ENCODE assay signal across 15 cellular contexts in genomic region chr16:30998852-30999761, GRCh38. TPM values are rescaled to one million over a fixed set of nuclear protein-coding genes. Genes with fewer than 3 reads are reported as not detected.
DNase-seq lines count a peak whose midpoint lies in the region; FAIRE-seq and TF ChIP-seq lines count a peak whose summit lies in the region.
"Had no signal": no experiment of that assay in that cellular context is flagged by ENCODE, and none has a peak within 500 bp of the region (broad histone marks: within the 10 kb centered on the region; RNA-seq: fewer than 3 reads in every experiment).

No MANE protein-coding gene starts in this region.

- no peak for FAIRE-seq in H1 (lab: Jason Lieb, UNC)
- FAIRE-seq: TTC549 had no signal

- H3K36me3 Mint-ChIP-seq in Calu3 (ENCODE audit: insufficient read depth, unreplicated experiment) (peaks cover 16% of the 10 kb centered on the region), neural progenitor cell (peaks cover 3% of the 10 kb centered on the region)
- H3K36me3 Mint-ChIP-seq: IgD-negative memory B cell had no signal

- TF ChIP-seq CTCF in H1 (IDR thresholded peaks at IDR 0.05; ENCODE audit: control extremely low read depth in 1 of 3, insufficient read depth in 1 of 3, low read depth in 1 of 3, low read length in 3 of 3) (no peak), osteoblast (IDR thresholded peaks at IDR 0.05; ENCODE audit: extremely low read depth, low read depth, low read length) (no peak), Calu3 (IDR thresholded peaks at IDR 0.05; ENCODE audit: unreplicated experiment) (no peak), neural progenitor cell (IDR thresholded peaks at IDR 0.05) (no peak)

- no peak overlapping the region for H2BK20ac ChIP-seq in H1 (ENCODE audit: low read length)

- H3K4me1 ChIP-seq in H1 (replicated peaks in 1 of 4; ENCODE audit: control insufficient read depth in 3 of 4, insufficient read depth in 4 of 4, low read length in 3 of 4) (peaks cover 0 to 15% (median 10%) of the 10 kb centered on the region in 4 experiments; a peak in 6 of 7 replicates), osteoblast (ENCODE audit: insufficient read depth, low read length) (peaks cover 26% of the 10 kb centered on the region), neural progenitor cell (peaks cover 8% of the 10 kb centered on the region)

- no peaks in the 10 kb centered on the region for H3K9me3 Mint-ChIP-seq in Calu3 (ENCODE audit: low read depth, unreplicated experiment)
- H3K9me3 Mint-ChIP-seq in neural progenitor cell = no peaks in the 10 kb centered on the region
- H3K9me3 Mint-ChIP-seq: IgD-negative memory B cell had no signal

- H3K9ac ChIP-seq in H1 (replicated peaks in 1 of 4; ENCODE audit: extremely low read depth in 1 of 4, low read depth in 3 of 4, low read length in 3 of 4) (no peak overlapping the region), neural progenitor cell (no peak overlapping the region)

- H3K4me2 ChIP-seq in H1 (ENCODE audit: insufficient read depth in 1 of 2, low read depth in 2 of 2, low read length in 2 of 2) (no peak overlapping the region), osteoblast (ENCODE audit: insufficient read depth, low read length) (peak overlapping the region; percentile 97), neural progenitor cell (no peak overlapping the region)

- H3F3A ChIP-seq in neural progenitor cell (ENCODE audit: low read depth) = peaks cover 28% of the 10 kb centered on the region

- TF ChIP-seq EP300 in H1 (IDR thresholded peaks at IDR 0.05; ENCODE audit: borderline replicate concordance in 1 of 2, low read depth in 2 of 2, low read length in 2 of 2) = no peak

- H3K4me3 ChIP-seq in H1 (ENCODE audit: extremely low read depth in 1 of 4, insufficient read depth in 2 of 4, low read depth in 3 of 4, low read length in 4 of 4) (no peak overlapping the region), osteoblast (ENCODE audit: insufficient read depth, low read length) (no peak overlapping the region), neural progenitor cell (no peak overlapping the region)
- H3K4me3 ChIP-seq: upper lobe of right lung had no signal

- H4K20me1 ChIP-seq in H1 (replicated peaks in 1 of 2; ENCODE audit: control insufficient read depth in 1 of 2, insufficient read depth in 2 of 2, low read length in 2 of 2) (no peaks in the 10 kb centered on the region), osteoblast (ENCODE audit: insufficient read depth, low read length) (no peaks in the 10 kb centered on the region), neural progenitor cell (ENCODE audit: low read depth) (peaks cover 4% of the 10 kb centered on the region)

- no peak overlapping the region for H2BK12ac ChIP-seq in H1 (ENCODE audit: low read depth, low read length)

- H3K4me3 Mint-ChIP-seq in Calu3 (ENCODE audit: low read depth, unreplicated experiment) = no peak overlapping the region
- no peak overlapping the region for H3K4me3 Mint-ChIP-seq in neural progenitor cell

- H3K14ac ChIP-seq in H1 (ENCODE audit: insufficient read length) = no peak overlapping the region

- no peak overlapping the region for H3K18ac ChIP-seq in H1 (ENCODE audit: extremely low read depth, low read length)

- WGBS in H1 (ENCODE audit: extremely low coverage in 1 of 2, insufficient coverage in 1 of 2, insufficient read length in 1 of 2, insufficient replicate concordance in 2 of 2, low coverage in 1 of 2, low lambda C conversion rate in 2 of 2, missing lambda C conversion rate in 1 of 2), 2 experiments = 88% methylated on average over 6 of the region's 6 CpGs; no CpG with 5 or more reads in 1 of the 2 experiments

- H2BK5ac ChIP-seq in H1 (ENCODE audit: low read depth, low read length) = no peak overlapping the region

- peaks cover 34% of the 10 kb centered on the region for H3K27me3 Mint-ChIP-seq in Calu3 (ENCODE audit: unreplicated experiment)
- H3K27me3 Mint-ChIP-seq in neural progenitor cell (ENCODE audit: insufficient read depth, low read depth) = peaks cover 7% of the 10 kb centered on the region

- H3K9me3 ChIP-seq in H1 (ENCODE audit: insufficient read depth in 2 of 2, low read depth in 1 of 2, low read length in 1 of 2) (no peaks in the 10 kb centered on the region), osteoblast (ENCODE audit: low read depth, low read length) (no peaks in the 10 kb centered on the region), neural progenitor cell (ENCODE audit: low read depth) (no peaks in the 10 kb centered on the region)
- H3K9me3 ChIP-seq: upper lobe of right lung had no signal

- no peak overlapping the region for H4K8ac ChIP-seq in H1 (ENCODE audit: extremely low read depth, insufficient read depth, low read length)

- no TSS peak for BruUV-seq in Calu3 (replicated peaks; lab: Mats Ljungman, UMichigan)

- CTCF ChIA-PET in H1 (lab: Charles Lee; ENCODE audit: partially characterized antibody) = interaction anchor here (0.7 to 1.7 kb wide), 9 partner anchors 8 to 104 kb away, joined by 3 to 27 read pairs (median 4); partner anchors contain the start of gene HSD3B7
- CTCF ChIA-PET in Calu3 (lab: Charles Lee) = interaction anchor here (0.6 to 1.1 kb wide), 4 partner anchors 14 to 1220 kb away, joined by 3 read pairs; partner anchors contain the start of gene HSD3B7

- H3K27ac Mint-ChIP-seq in Calu3 (ENCODE audit: unreplicated experiment) = no peak overlapping the region
- H3K27ac Mint-ChIP-seq in neural progenitor cell = no peak overlapping the region

- H3K56ac ChIP-seq in H1 (replicated peaks; ENCODE audit: insufficient read length, low read depth, low read length) = no peak overlapping the region

- intact Hi-C loops in Calu3 (cut with micrococcal nuclease; ENCODE audit: unreplicated experiment) = no loop called here

- no peak overlapping the region for H2BK120ac ChIP-seq in H1 (replicated peaks; ENCODE audit: low read depth, low read length)

- no peak overlapping the region for H2AFZ ChIP-seq in H1 (ENCODE audit: low read length)
- peak overlapping the region; percentile 80 for H2AFZ ChIP-seq in osteoblast (ENCODE audit: low read length)
- no peak overlapping the region for H2AFZ ChIP-seq in neural progenitor cell (replicated peaks)

- peak overlapping the region; percentile 48 for H3K4ac ChIP-seq in H1 (replicated peaks; ENCODE audit: insufficient read length, low read depth, low read length)

- H3K4me1 Mint-ChIP-seq in Calu3 (ENCODE audit: low read depth, unreplicated experiment) (peaks cover 20% of the 10 kb centered on the region), neural progenitor cell (peaks cover 12% of the 10 kb centered on the region)

- POLR2A ChIA-PET in H1 (lab: Charles Lee; ENCODE audit: partially characterized antibody) = interaction anchor here (0.5 to 1.3 kb wide), 3 partner anchors 11 to 43 kb away, joined by 3 to 4 read pairs (median 3); no protein-coding TSS in a partner anchor

- H3K79me2 ChIP-seq in H1 (ENCODE audit: control insufficient read depth in 1 of 2, insufficient read depth in 2 of 2, low read length in 2 of 2) = no peaks in the 10 kb centered on the region
- H3K79me2 ChIP-seq in osteoblast (ENCODE audit: insufficient read depth, low read length) = no peaks in the 10 kb centered on the region
- no peaks in the 10 kb centered on the region for H3K79me2 ChIP-seq in neural progenitor cell (ENCODE audit: low read depth)

- H4K5ac ChIP-seq in H1 (ENCODE audit: insufficient read length, low read depth, low read length) = no peak overlapping the region

- peak overlapping the region; percentile 31; the same call in 1 of the 2 replicates for H2BK15ac ChIP-seq in H1 (ENCODE audit: low read length)

- no peak for TF ChIP-seq RAD21 in H1 (IDR thresholded peaks at IDR 0.05 in 1 of 2, conservative IDR thresholded peaks at IDR 0.05 in 1 of 2; ENCODE audit: low read depth in 2 of 2, low read length in 2 of 2)

- H3K36me3 ChIP-seq in H1 (ENCODE audit: control insufficient read depth in 2 of 4, insufficient read depth in 4 of 4, low read length in 3 of 4) (no peaks in the 10 kb centered on the region), osteoblast (ENCODE audit: insufficient read depth, low read length) (no peaks in the 10 kb centered on the region), neural progenitor cell (no peaks in the 10 kb centered on the region)
- H3K36me3 ChIP-seq: upper lobe of right lung had no signal

- peak; percentile 74 for DNase-seq in DMS 273 (lab: John Stamatoyannopoulos, UW; ENCODE audit: unreplicated experiment)
- DNase-seq in NCI-H446 treated with DMSO at 0.1 percent for 48 hours (lab: John Stamatoyannopoulos, UW) = peak; percentile 67
- DNase-seq in H1 (ENCODE audit: low read depth in 1 of 2, low spot score in 2 of 2) = no peak
- peak; percentile 91 for DNase-seq in osteoblast (ENCODE audit: insufficient read length, low spot score, missing footprints)
- no peak for DNase-seq in activated CD4-positive, CD25-positive, alpha-beta regulatory T cell treated with anti-CD3 and anti-CD28 coated beads, Interleukin-2, amount 50 U/mL, for 72 hours
- DNase-seq in SKM-1 (lab: John Stamatoyannopoulos, UW; ENCODE audit: unreplicated experiment) = no peak
- no peak for DNase-seq in Calu3
- DNase-seq in neural progenitor cell (ENCODE audit: low spot score) = no peak
- DNase-seq: AML-193; NCI-H1436 treated with DMSO at 0.1 percent for 48 hours; SIG-M5; stimulated activated CD4-positive, alpha-beta T cell treated with anti-CD3 and anti-CD28 coated beads, Interleukin-2, amount 100 ng/mL, for 24 hours; upper lobe of right lung had no signal

- H3K27ac ChIP-seq in H1 (ENCODE audit: low read depth, low read length) (no peak overlapping the region), osteoblast (ENCODE audit: low read depth, low read length) (peak overlapping the region; percentile 89), neural progenitor cell (no peak overlapping the region)
- H3K27ac ChIP-seq: upper lobe of right lung had no signal

- no peak for TF ChIP-seq POLR2A in H1 (IDR thresholded peaks at IDR 0.05; ENCODE audit: control extremely low read depth in 1 of 2, low read depth in 2 of 2, low read length in 2 of 2)

- H3K23me2 ChIP-seq in H1 (ENCODE audit: low read depth, low read length) = peaks cover 12% of the 10 kb centered on the region

- H4K91ac ChIP-seq in H1 (replicated peaks; ENCODE audit: insufficient read length, low read length) = no peak overlapping the region

- no peak overlapping the region for H3K23ac ChIP-seq in H1 (ENCODE audit: insufficient read length)

- H3K27me3 ChIP-seq in H1 (replicated peaks in 1 of 4; ENCODE audit: control insufficient read depth in 3 of 4, extremely low read depth in 1 of 4, insufficient read depth in 3 of 4, low read length in 3 of 4) (no peaks in the 10 kb centered on the region; a peak in 1 of 7 replicates), osteoblast (ENCODE audit: insufficient read depth, low read length) (no peaks in the 10 kb centered on the region), neural progenitor cell (peaks cover 36% of the 10 kb centered on the region)
- H3K27me3 ChIP-seq: upper lobe of right lung had no signal

- H3K79me1 ChIP-seq in H1 (ENCODE audit: low read depth, low read length) = 0 out of 2 replicates have a peak, but pooled peaks cover 4% of the 10 kb centered on the region

- no peak overlapping the region for H2AK5ac ChIP-seq in H1 (ENCODE audit: low read depth, low read length)

RNA-seq across cellular contexts. Expression of gene STX1B, which starts 11.3 kb away (rescaled TPM):
- 18.0 and 20.2 TPM in 2 replicates for total RNA-seq in H1 (2021; fragmentation: NEBNext Ultra II Directional; extraction: Animal tissue kit (Norgen Biotek cat#: 25700))
- 8.9 and 14.6 TPM in 2 replicates for polyA plus RNA-seq in H1 (2011; rRNA removed)
- polyA plus RNA-seq in H1 (2011; cell fraction: cytosol; rRNA removed) = 11.0 TPM
- 35.1 TPM for polyA plus RNA-seq in H1 (2011; cell fraction: nucleus; rRNA removed)
- polyA plus RNA-seq in H1 (2012, experiment 1 of 2) = 10.7 to 16.1 TPM (median 14.3 TPM) in 4 replicates
- 5.6 TPM for polyA plus RNA-seq in H1 (2012, experiment 2 of 2)
- polyA plus RNA-seq in H1 (2013, experiment 1 of 2) = 10.6 TPM
- polyA plus RNA-seq in H1 (2013, experiment 2 of 2) = 11.2 TPM
- polyA minus RNA-seq in H1 (2011; rRNA and poly(A)+ RNA removed) = 10.7 and 12.1 TPM in 2 replicates
- polyA minus RNA-seq in H1 (2011; cell fraction: cytosol; rRNA and poly(A)+ RNA removed) = 9.2 TPM
- polyA minus RNA-seq in H1 (2011; cell fraction: nucleus; rRNA and poly(A)+ RNA removed) = 11.6 TPM
- total RNA-seq in osteoblast = 0.72 and 2.9 TPM in 2 replicates
- total RNA-seq in Calu3 (2022) = 0.61 and 1.3 TPM in 2 replicates
- 6.6 and 7.3 TPM in 2 replicates for total RNA-seq in neural progenitor cell (ENCODE audit: low replicate concordance)

RNA-seq across cellular contexts. Expression of gene HSD3B7, which starts 14.1 kb away (rescaled TPM):
- total RNA-seq in H1 (2021; fragmentation: NEBNext Ultra II Directional; extraction: Animal tissue kit (Norgen Biotek cat#: 25700)) = 2.9 and 3.1 TPM in 2 replicates
- polyA plus RNA-seq in H1 (2011; rRNA removed) = 6.6 and 9.8 TPM in 2 replicates
- polyA plus RNA-seq in H1 (2011; cell fraction: cytosol; rRNA removed) = 5.6 TPM
- polyA plus RNA-seq in H1 (2011; cell fraction: nucleus; rRNA removed) = 9.9 TPM
- 1.2 to 4.1 TPM (median 3.8 TPM) in 4 replicates for polyA plus RNA-seq in H1 (2012, experiment 1 of 2)
- polyA plus RNA-seq in H1 (2012, experiment 2 of 2) = 5.2 TPM
- 2.6 TPM for polyA plus RNA-seq in H1 (2013, experiment 1 of 2)
- polyA plus RNA-seq in H1 (2013, experiment 2 of 2) = 2.5 TPM
- 2.3 and 2.9 TPM in 2 replicates for polyA minus RNA-seq in H1 (2011; rRNA and poly(A)+ RNA removed)
- 1.7 TPM for polyA minus RNA-seq in H1 (2011; cell fraction: cytosol; rRNA and poly(A)+ RNA removed)
- 2.2 TPM for polyA minus RNA-seq in H1 (2011; cell fraction: nucleus; rRNA and poly(A)+ RNA removed)
- total RNA-seq in osteoblast (45.6 and 47.7 TPM in 2 replicates), Calu3 (2022) (25.3 and 29.2 TPM in 2 replicates), neural progenitor cell (ENCODE audit: low replicate concordance) (1.4 and 2.9 TPM in 2 replicates)
- polyA plus RNA-seq: IgD-negative memory B cell had no signal

RNA-seq across cellular contexts. Expression of gene STX4, which starts 34.3 kb away (rescaled TPM):
- 32.3 and 39.2 TPM in 2 replicates for total RNA-seq in H1 (2021; fragmentation: NEBNext Ultra II Directional; extraction: Animal tissue kit (Norgen Biotek cat#: 25700))
- 25.8 and 32.1 TPM in 2 replicates for polyA plus RNA-seq in H1 (2011; rRNA removed)
- polyA plus RNA-seq in H1 (2011; cell fraction: cytosol; rRNA removed) = 32.7 TPM
- 52.9 TPM for polyA plus RNA-seq in H1 (2011; cell fraction: nucleus; rRNA removed)
- polyA plus RNA-seq in H1 (2012, experiment 1 of 2) = 44.8 to 51.5 TPM (median 47.5 TPM) in 4 replicates
- 16.4 TPM for polyA plus RNA-seq in H1 (2012, experiment 2 of 2)
- polyA plus RNA-seq in H1 (2013, experiment 1 of 2) = 39.8 TPM
- polyA plus RNA-seq in H1 (2013, experiment 2 of 2) = 42.0 TPM
- 14.5 and 27.1 TPM in 2 replicates for polyA minus RNA-seq in H1 (2011; rRNA and poly(A)+ RNA removed)
- 16.4 TPM for polyA minus RNA-seq in H1 (2011; cell fraction: cytosol; rRNA and poly(A)+ RNA removed)
- 12.5 TPM for polyA minus RNA-seq in H1 (2011; cell fraction: nucleus; rRNA and poly(A)+ RNA removed)
- 26.8 and 30.6 TPM in 2 replicates for total RNA-seq in osteoblast
- 100 and 104 TPM in 2 replicates for total RNA-seq in Calu3 (2022)
- 6.6 and 13.3 TPM in 2 replicates for total RNA-seq in neural progenitor cell (ENCODE audit: low replicate concordance)

RNA-seq across cellular contexts. Expression of gene SETD1A, which starts 41.6 kb away (rescaled TPM):
- 29.0 and 29.6 TPM in 2 replicates for total RNA-seq in H1 (2021; fragmentation: NEBNext Ultra II Directional; extraction: Animal tissue kit (Norgen Biotek cat#: 25700))
- polyA plus RNA-seq in H1 (2011; rRNA removed) = 4.8 and 8.3 TPM in 2 replicates
- 3.2 TPM for polyA plus RNA-seq in H1 (2011; cell fraction: cytosol; rRNA removed)
- polyA plus RNA-seq in H1 (2011; cell fraction: nucleus; rRNA removed) = 20.7 TPM
- 23.3 to 31.8 TPM (median 27.5 TPM) in 4 replicates for polyA plus RNA-seq in H1 (2012, experiment 1 of 2)
- polyA plus RNA-seq in H1 (2012, experiment 2 of 2) = 13.9 TPM
- polyA plus RNA-seq in H1 (2013, experiment 1 of 2) = 18.4 TPM
- 18.0 TPM for polyA plus RNA-seq in H1 (2013, experiment 2 of 2)
- 3.2 and 4.1 TPM in 2 replicates for polyA minus RNA-seq in H1 (2011; rRNA and poly(A)+ RNA removed)
- 8.7 TPM for polyA minus RNA-seq in H1 (2011; cell fraction: cytosol; rRNA and poly(A)+ RNA removed)
- polyA minus RNA-seq in H1 (2011; cell fraction: nucleus; rRNA and poly(A)+ RNA removed) = 9.1 TPM
- total RNA-seq in osteoblast (2.2 and 2.9 TPM in 2 replicates), Calu3 (2022) (28.8 and 30.5 TPM in 2 replicates), neural progenitor cell (ENCODE audit: low replicate concordance) (3.2 and 5.8 TPM in 2 replicates)

RNA-seq across cellular contexts. Expression of gene ORAI3, which starts 50.2 kb away (rescaled TPM):
- 8.7 and 10.0 TPM in 2 replicates for total RNA-seq in H1 (2021; fragmentation: NEBNext Ultra II Directional; extraction: Animal tissue kit (Norgen Biotek cat#: 25700))
- 24.5 and 26.8 TPM in 2 replicates for polyA plus RNA-seq in H1 (2011; rRNA removed)
- 15.8 TPM for polyA plus RNA-seq in H1 (2011; cell fraction: cytosol; rRNA removed)
- polyA plus RNA-seq in H1 (2011; cell fraction: nucleus; rRNA removed) = 15.7 TPM
- polyA plus RNA-seq in H1 (2012, experiment 1 of 2) = 6.0 to 11.3 TPM (median 9.0 TPM) in 4 replicates
- 10.6 TPM for polyA plus RNA-seq in H1 (2012, experiment 2 of 2)
- polyA plus RNA-seq in H1 (2013, experiment 1 of 2) = 10.8 TPM
- polyA plus RNA-seq in H1 (2013, experiment 2 of 2) = 13.1 TPM
- 11.8 and 13.4 TPM in 2 replicates for polyA minus RNA-seq in H1 (2011; rRNA and poly(A)+ RNA removed)
- polyA minus RNA-seq in H1 (2011; cell fraction: cytosol; rRNA and poly(A)+ RNA removed) = 6.5 TPM
- 8.5 TPM for polyA minus RNA-seq in H1 (2011; cell fraction: nucleus; rRNA and poly(A)+ RNA removed)
- total RNA-seq in osteoblast (63.3 and 66.0 TPM in 2 replicates), Calu3 (2022) (14.7 and 15.4 TPM in 2 replicates), neural progenitor cell (ENCODE audit: low replicate concordance) (10.2 and 20.1 TPM in 2 replicates)

Comparison
In these comparisons a context has a peak if more than half of its experiments do, and no peak if none do; other contexts are left out.
1. DNase-seq: peak in DMS 273 (single experiment), NCI-H446 treated with DMSO at 0.1 percent for 48 hours (single experiment) and osteoblast (single experiment); none in H1 (0 of 2), activated CD4-positive, CD25-positive, alpha-beta regulatory T cell treated with anti-CD3 and anti-CD28 coated beads, Interleukin-2, amount 50 U/mL, for 72 hours (single experiment), SKM-1 (single experiment), Calu3 (single experiment) and neural progenitor cell (single experiment).